Comparison of ENCODE assay signal across 8 cellular contexts in the genomic region with DNA sequence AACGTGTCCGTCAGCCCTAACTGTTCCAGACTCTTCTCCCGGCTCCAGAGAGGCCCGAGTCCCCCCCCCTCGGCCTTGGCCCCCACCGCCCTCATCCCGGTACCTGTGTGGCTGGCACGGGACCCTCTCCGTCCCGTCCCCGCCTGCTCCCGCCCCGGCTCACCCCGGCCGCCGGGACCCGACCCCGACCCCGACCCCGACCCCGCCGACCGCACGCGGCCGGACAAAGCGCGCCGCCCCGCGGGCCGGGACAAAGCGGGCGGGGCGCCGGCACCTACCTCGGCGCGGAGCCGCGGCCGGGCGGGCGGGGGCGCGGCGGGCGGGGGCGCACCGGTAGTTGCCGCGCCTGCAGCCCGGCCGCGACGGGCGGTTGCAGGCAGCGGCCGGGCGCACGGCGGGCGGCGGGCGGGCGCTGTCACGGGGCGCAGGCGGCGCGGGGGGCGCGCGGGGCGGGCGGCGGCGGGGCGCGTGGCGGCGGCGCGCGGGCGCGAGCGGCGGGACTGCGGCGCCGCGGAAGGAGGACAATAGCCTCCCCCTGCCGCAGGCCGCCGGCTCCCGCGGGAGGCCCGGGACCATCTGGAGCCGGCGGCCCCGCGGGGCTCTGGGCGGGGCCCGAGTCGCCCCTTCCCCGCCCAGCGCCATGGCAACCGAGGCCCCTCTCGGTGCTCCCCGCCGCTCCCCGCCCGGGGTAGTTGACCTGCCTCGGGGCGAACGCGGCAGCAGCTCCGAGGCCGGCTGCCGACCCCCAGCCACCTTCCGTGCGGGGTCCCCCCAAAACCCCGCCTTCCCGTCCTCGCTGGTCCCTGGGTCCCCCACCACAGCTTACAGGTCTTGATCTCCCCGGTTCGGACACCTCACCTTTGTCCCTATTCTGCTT. TPM values are rescaled to one million over a fixed set of nuclear protein-coding genes. Genes with fewer than 3 reads are reported as not detected.
DNase-seq lines count a peak whose midpoint lies in the region; ATAC-seq and TF ChIP-seq lines count a peak whose summit lies in the region.

No MANE protein-coding gene starts in this region.

- H3K27ac Mint-ChIP-seq in GM23338, result no peak overlapping the region
- no peak overlapping the region for H3K27ac Mint-ChIP-seq in activated T-helper 2 cell treated with anti-CD3 and anti-CD28 coated beads, Interferon-gamma antibody, Interleukin-2, Interleukin-4, amounts not matched to agents 10 μg/mL and 5 μg/mL and 100 μg/mL, durations not matched to agents 14 hours and 24 hours and 36 hours

- H3K79me2 ChIP-seq in GM23338 (replicated peaks; ENCODE audit: insufficient read depth), result no peaks in the 10 kb centered on the region; the same call in none of the 2 replicates

- POLR2A ChIA-PET in AG04450 (lab: Yijun Ruan, JAX), result no interaction called here

- H3F3A ChIP-seq in GM23338 (replicated peaks; ENCODE audit: low read depth), result peaks cover 21% of the 10 kb centered on the region; the same call in 1 of the 2 replicates

- peak overlapping the region; percentile 84 for H3K4me3 Mint-ChIP-seq in GM23338
- peak overlapping the region; percentile 81 for H3K4me3 Mint-ChIP-seq in activated T-helper 2 cell treated with anti-CD3 and anti-CD28 coated beads, Interferon-gamma antibody, Interleukin-2, Interleukin-4, amounts not matched to agents 10 μg/mL and 5 μg/mL and 100 μg/mL, durations not matched to agents 14 hours and 24 hours and 36 hours (ENCODE audit: low read depth)

- H3K4me1 ChIP-seq in GM23338 (ENCODE audit: insufficient read depth) (peaks cover 22% of the 10 kb centered on the region), iPS-18a (ENCODE audit: control insufficient read depth, low read depth, low read length) (peaks cover 29% of the 10 kb centered on the region)

- peaks cover 12% of the 10 kb centered on the region for H4K20me1 ChIP-seq in GM23338 (replicated peaks; ENCODE audit: insufficient read depth)

- ATAC-seq in GM23338 (peak; percentile 64), HG02623 (IDR thresholded peaks at IDR 0.05; ENCODE audit: unreplicated experiment) (no peak)
- ATAC-seq in stimulated activated naive CD8-positive, alpha-beta T cell treated with anti-CD3 and anti-CD28 coated beads, Interleukin-15, Interleukin-2, amounts not matched to agents 100 U/mL and 50 U/mL, for 24 hours, result peak; percentile 4

- H2AFZ ChIP-seq in GM23338, result peak overlapping the region; percentile 99

- no peak for DNase-seq in AG04450 (ENCODE audit: low read depth, low spot score)
- DNase-seq in GM23338 (ENCODE audit: low spot score), result peak; percentile 56
- DNase-seq in activated T-helper 2 cell treated with anti-CD3 and anti-CD28 coated beads, Interferon-gamma antibody, Interleukin-2, Interleukin-4, amounts not matched to agents 10 μg/mL and 5 μg/mL and 100 μg/mL, durations not matched to agents 14 hours and 24 hours and 36 hours (ENCODE audit: low spot score), result no peak
- DNase-seq in stimulated activated naive CD8-positive, alpha-beta T cell treated with anti-CD3 and anti-CD28 coated beads, Interleukin-15, Interleukin-2, amounts not matched to agents 100 U/mL and 50 U/mL, for 24 hours, result no peak
- no peak for DNase-seq in NK-92 treated with Interleukin-12 subunit alpha and Interleukin-12 subunit beta, amount 100 ng/mL, for 24 hours (lab: John Stamatoyannopoulos, UW)
- no peak for DNase-seq in NCI-H510A treated with DMSO at 0.1 percent for 48 hours (lab: John Stamatoyannopoulos, UW)

- H3K4me1 Mint-ChIP-seq in GM23338, result peaks cover 34% of the 10 kb centered on the region
- peaks cover 5% of the 10 kb centered on the region for H3K4me1 Mint-ChIP-seq in activated T-helper 2 cell treated with anti-CD3 and anti-CD28 coated beads, Interferon-gamma antibody, Interleukin-2, Interleukin-4, amounts not matched to agents 10 μg/mL and 5 μg/mL and 100 μg/mL, durations not matched to agents 14 hours and 24 hours and 36 hours (ENCODE audit: low read depth)

- H3K27me3 Mint-ChIP-seq in GM23338 (ENCODE audit: insufficient read depth, low read depth, poor library complexity), result peaks cover 37% of the 10 kb centered on the region
- H3K27me3 Mint-ChIP-seq in activated T-helper 2 cell treated with anti-CD3 and anti-CD28 coated beads, Interferon-gamma antibody, Interleukin-2, Interleukin-4, amounts not matched to agents 10 μg/mL and 5 μg/mL and 100 μg/mL, durations not matched to agents 14 hours and 24 hours and 36 hours (ENCODE audit: low read depth), result peaks cover 65% of the 10 kb centered on the region

- intact Hi-C loops in activated T-helper 2 cell treated with anti-CD3 and anti-CD28 coated beads, Interferon-gamma antibody, Interleukin-2, Interleukin-4, amounts not matched to agents 10 μg/mL and 5 μg/mL and 100 μg/mL, durations not matched to agents 14 hours and 24 hours and 36 hours (cut with micrococcal nuclease), result no loop called here

- peak overlapping the region; percentile 93 for H3K4me2 ChIP-seq in GM23338

- H3K9me3 Mint-ChIP-seq in GM23338, result no peaks in the 10 kb centered on the region; the same call in 2 of the 3 replicates
- no peaks in the 10 kb centered on the region for H3K9me3 Mint-ChIP-seq in activated T-helper 2 cell treated with anti-CD3 and anti-CD28 coated beads, Interferon-gamma antibody, Interleukin-2, Interleukin-4, amounts not matched to agents 10 μg/mL and 5 μg/mL and 100 μg/mL, durations not matched to agents 14 hours and 24 hours and 36 hours

- peak overlapping the region; percentile 57 for H3K9ac ChIP-seq in iPS-18a (ENCODE audit: low read length)

- no peaks in the 10 kb centered on the region for H3K9me3 ChIP-seq in AG04450 (ENCODE audit: control insufficient read depth, insufficient read depth, low read length)
- no peaks in the 10 kb centered on the region for H3K9me3 ChIP-seq in iPS-18a (ENCODE audit: control insufficient read depth, low read depth, low read length)

- H3K36me3 ChIP-seq in GM23338 (ENCODE audit: insufficient read depth) (no peaks in the 10 kb centered on the region), iPS-18a (ENCODE audit: control insufficient read depth, low read depth, low read length) (no peaks in the 10 kb centered on the region)

- H3K36me3 Mint-ChIP-seq in GM23338 (ENCODE audit: low read depth), result peaks cover 4% of the 10 kb centered on the region; the same call in 1 of the 3 replicates
- H3K36me3 Mint-ChIP-seq in activated T-helper 2 cell treated with anti-CD3 and anti-CD28 coated beads, Interferon-gamma antibody, Interleukin-2, Interleukin-4, amounts not matched to agents 10 μg/mL and 5 μg/mL and 100 μg/mL, durations not matched to agents 14 hours and 24 hours and 36 hours (ENCODE audit: low read depth), result peaks cover 4% of the 10 kb centered on the region

- TF ChIP-seq CTCF in AG04450 (IDR thresholded peaks at IDR 0.05; ENCODE audit: low read depth, low read length) (no peak), GM23338 (conservative IDR thresholded peaks at IDR 0.05; ENCODE audit: low read depth in 2 of 2) (no peak)

- H3K4me3 ChIP-seq in AG04450 (ENCODE audit: low read depth, low read length) (peak overlapping the region; percentile 47), GM23338 (peak overlapping the region; percentile 78), iPS-18a (ENCODE audit: low read length) (peak overlapping the region; percentile 78)

- H3K9me2 ChIP-seq in GM23338 (ENCODE audit: insufficient read depth), result no peaks in the 10 kb centered on the region

- no peak overlapping the region for H3K27ac ChIP-seq in AG04450 (ENCODE audit: low read depth, low read length)
- H3K27ac ChIP-seq in GM23338 (ENCODE audit: low read depth), result no peak overlapping the region
- H3K27ac ChIP-seq in iPS-18a (ENCODE audit: low read length), result no peak overlapping the region

- H3K27me3 ChIP-seq in AG04450 (ENCODE audit: control insufficient read depth, insufficient read depth, low read length), result peaks cover 69% of the 10 kb centered on the region
- peaks cover 56% of the 10 kb centered on the region for H3K27me3 ChIP-seq in GM23338 (ENCODE audit: insufficient read depth)
- H3K27me3 ChIP-seq in iPS-18a (ENCODE audit: control insufficient read depth, insufficient read depth, low read length), result peaks cover 43% of the 10 kb centered on the region

- CTCF ChIA-PET in AG04450 (lab: Charles Lee), result no interaction called here

TF ChIP-seq in GM23338, 12 proteins besides CTCF, POLR2A, EP300 and RAD21 (continues in another document):
- TF ChIP-seq EZH2 (IDR thresholded peaks at IDR 0.05; ENCODE audit: low read depth, unreplicated experiment), result no peak
- TF ChIP-seq CREB1 (CRISPR knock-in tag; IDR thresholded peaks at IDR 0.05; ENCODE audit: low read depth), result no peak
- no peak for TF ChIP-seq ZNF331 (CRISPR knock-in tag; IDR thresholded peaks at IDR 0.05; ENCODE audit: low read depth)

RNA-seq across cellular contexts. Expression of gene SPTBN2, which starts 0.9 kb away (rescaled TPM):
- polyA plus RNA-seq in AG04450 (2011; rRNA removed) (0.09 and 0.21 TPM in 2 replicates), GM23338 (2016; fragmentation: Nextera tagmentation; extraction: Ambion mirVana) (6.9 and 7.7 TPM in 2 replicates)
- 0.18 and 0.48 TPM in 2 replicates for polyA minus RNA-seq in AG04450 (2011; rRNA and poly(A)+ RNA removed)
- total RNA-seq in GM23338 (2014; rRNA removed; shearing (Covaris generic)), result 28.9 and 49.1 TPM in 2 replicates
- total RNA-seq in activated T-helper 2 cell treated with anti-CD3 and anti-CD28 coated beads, Interferon-gamma antibody, Interleukin-2, Interleukin-4, amounts not matched to agents 10 μg/mL and 5 μg/mL and 100 μg/mL, durations not matched to agents 14 hours and 24 hours and 36 hours, result 0.73 and 0.99 TPM in 2 replicates

RNA-seq across cellular contexts. Expression of gene RBM4B, which starts 50.4 kb away (rescaled TPM):
- polyA plus RNA-seq in AG04450 (2011; rRNA removed) (37.4 and 43.8 TPM in 2 replicates), GM23338 (2016; fragmentation: Nextera tagmentation; extraction: Ambion mirVana) (21.1 and 28.0 TPM in 2 replicates)
- polyA minus RNA-seq in AG04450 (2011; rRNA and poly(A)+ RNA removed), result 28.9 and 32.4 TPM in 2 replicates
- 22.9 and 31.0 TPM in 2 replicates for total RNA-seq in GM23338 (2014; rRNA removed; shearing (Covaris generic))
- total RNA-seq in activated T-helper 2 cell treated with anti-CD3 and anti-CD28 coated beads, Interferon-gamma antibody, Interleukin-2, Interleukin-4, amounts not matched to agents 10 μg/mL and 5 μg/mL and 100 μg/mL, durations not matched to agents 14 hours and 24 hours and 36 hours, result 16.5 and 18.4 TPM in 2 replicates

Comparison
In these comparisons a context has a peak if more than half of its experiments do, and no peak if none do; other contexts are left out.
1. RNA of gene SPTBN2, which starts 0.9 kb away (total RNA-seq): 28.9 to 49.1 TPM in GM23338; 0.73 to 0.99 TPM in activated T-helper 2 cell treated with anti-CD3 and anti-CD28 coated beads, Interferon-gamma antibody, Interleukin-2, Interleukin-4, amounts not matched to agents 10 μg/mL and 5 μg/mL and 100 μg/mL, durations not matched to agents 14 hours and 24 hours and 36 hours; every median in the first group is over 10 times any median in the second.
2. Peak in every context shown above with its lines, with median percentiles within 50 percentile points of each other: H3K4me3 ChIP-seq.